ENCODE assay signal across 15 cellular contexts in the genomic region with DNA sequence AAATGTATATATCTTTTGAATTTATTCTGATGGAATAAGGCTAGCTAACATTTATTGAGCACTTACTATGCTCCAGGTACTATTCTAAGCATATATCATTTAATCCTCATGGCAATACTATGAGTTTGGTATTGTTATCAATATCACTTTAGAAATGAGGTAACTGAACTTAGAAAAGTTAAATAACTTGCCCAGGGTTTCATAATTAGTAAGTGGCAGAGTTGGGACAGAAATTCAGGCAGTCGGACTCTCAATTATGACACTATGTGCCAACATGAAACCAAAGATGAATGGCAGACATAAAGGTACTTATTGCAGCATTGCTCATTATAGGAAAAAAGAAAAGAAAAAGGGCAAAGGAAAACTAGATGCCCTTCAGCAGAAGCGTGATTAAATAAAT.
DNase-seq lines count a peak whose midpoint lies in the region; ATAC-seq and TF ChIP-seq lines count a peak whose summit lies in the region.
"Had no signal": no experiment of that assay in that cellular context is flagged by ENCODE, and none has a peak within 500 bp of the region (broad histone marks: within the 10 kb centered on the region; RNA-seq: fewer than 3 reads in every experiment).

No MANE protein-coding gene starts in this region.

- TF ChIP-seq CTCF in GM12865 (IDR thresholded peaks at IDR 0.05; ENCODE audit: insufficient read depth, low read depth, low read length, missing control alignments) = no peak

- peaks cover 13% of the 10 kb centered on the region for H3K36me3 Mint-ChIP-seq in stimulated activated effector memory CD8-positive, alpha-beta T cell treated with anti-CD3 and anti-CD28 coated beads, Interleukin-12 subunit alpha, Interleukin-12 subunit beta, amount 100 ng/mL, for 72 hours

- peaks cover 52% of the 10 kb centered on the region for H3K4me1 Mint-ChIP-seq in stimulated activated effector memory CD8-positive, alpha-beta T cell treated with anti-CD3 and anti-CD28 coated beads, Interleukin-12 subunit alpha, Interleukin-12 subunit beta, amount 100 ng/mL, for 72 hours

- H3K9me3 Mint-ChIP-seq in stimulated activated effector memory CD8-positive, alpha-beta T cell treated with anti-CD3 and anti-CD28 coated beads, Interleukin-12 subunit alpha, Interleukin-12 subunit beta, amount 100 ng/mL, for 72 hours = no peaks in the 10 kb centered on the region
- H3K9me3 Mint-ChIP-seq: CD8-positive, alpha-beta T cell had no signal

- H3K4me3 Mint-ChIP-seq in stimulated activated effector memory CD8-positive, alpha-beta T cell treated with anti-CD3 and anti-CD28 coated beads, Interleukin-12 subunit alpha, Interleukin-12 subunit beta, amount 100 ng/mL, for 72 hours = no peak overlapping the region
- H3K4me3 Mint-ChIP-seq: CD8-positive, alpha-beta T cell had no signal

- DNase-seq in GM12865 (ENCODE audit: low read depth) (peak; percentile 54), middle frontal gyrus (ENCODE audit: extremely low spot score, low spot score) (no peak), hippocampal formation (lab: John Stamatoyannopoulos, UW) (no peak)
- DNase-seq in stimulated activated effector memory CD8-positive, alpha-beta T cell treated with anti-CD3 and anti-CD28 coated beads, Interleukin-12 subunit alpha, Interleukin-12 subunit beta, amount 100 ng/mL, for 72 hours (ENCODE audit: low spot score in 2 of 2) = no peak
- no peak for DNase-seq in stimulated activated CD4-positive, alpha-beta T cell treated with anti-CD3 and anti-CD28 coated beads, Interleukin-4, amount 100 ng/mL, for 1 hour
- DNase-seq: CD8-positive, alpha-beta T cell; DND-41; GOT3; NCI-H1048; NCI-H1436 treated with DMSO at 0.1 percent for 48 hours; NCI-H2029 treated with DMSO at 0.1 percent for 48 hours; NCI-H748 treated with DMSO at 0.1 percent for 48 hours had no signal

- ATAC-seq in GM18861 (IDR thresholded peaks at IDR 0.05; ENCODE audit: unreplicated experiment) (peak; percentile 29), HG03432 (IDR thresholded peaks at IDR 0.05; ENCODE audit: unreplicated experiment) (peak; percentile 27)
- peak; percentile 80 for ATAC-seq in stimulated activated effector memory CD8-positive, alpha-beta T cell treated with anti-CD3 and anti-CD28 coated beads, Interleukin-12 subunit alpha, Interleukin-12 subunit beta, amount 100 ng/mL, for 72 hours
- ATAC-seq: CD8-positive, alpha-beta T cell; HepG2 had no signal

- H3K27ac Mint-ChIP-seq in stimulated activated effector memory CD8-positive, alpha-beta T cell treated with anti-CD3 and anti-CD28 coated beads, Interleukin-12 subunit alpha, Interleukin-12 subunit beta, amount 100 ng/mL, for 72 hours = no peak overlapping the region

- H3K4me3 ChIP-seq in GM12865 (ENCODE audit: low read depth, low read length) = no peak overlapping the region

Comparison
In these comparisons a context has a peak if more than half of its experiments do, and no peak if none do; other contexts are left out.
1. ATAC-seq: peak in every context shown above with its lines; median percentile 80 in stimulated activated effector memory CD8-positive, alpha-beta T cell treated with anti-CD3 and anti-CD28 coated beads, Interleukin-12 subunit alpha, Interleukin-12 subunit beta, amount 100 ng/mL, for 72 hours; 29 in GM18861; 27 in HG03432.